In the genomic region with DNA sequence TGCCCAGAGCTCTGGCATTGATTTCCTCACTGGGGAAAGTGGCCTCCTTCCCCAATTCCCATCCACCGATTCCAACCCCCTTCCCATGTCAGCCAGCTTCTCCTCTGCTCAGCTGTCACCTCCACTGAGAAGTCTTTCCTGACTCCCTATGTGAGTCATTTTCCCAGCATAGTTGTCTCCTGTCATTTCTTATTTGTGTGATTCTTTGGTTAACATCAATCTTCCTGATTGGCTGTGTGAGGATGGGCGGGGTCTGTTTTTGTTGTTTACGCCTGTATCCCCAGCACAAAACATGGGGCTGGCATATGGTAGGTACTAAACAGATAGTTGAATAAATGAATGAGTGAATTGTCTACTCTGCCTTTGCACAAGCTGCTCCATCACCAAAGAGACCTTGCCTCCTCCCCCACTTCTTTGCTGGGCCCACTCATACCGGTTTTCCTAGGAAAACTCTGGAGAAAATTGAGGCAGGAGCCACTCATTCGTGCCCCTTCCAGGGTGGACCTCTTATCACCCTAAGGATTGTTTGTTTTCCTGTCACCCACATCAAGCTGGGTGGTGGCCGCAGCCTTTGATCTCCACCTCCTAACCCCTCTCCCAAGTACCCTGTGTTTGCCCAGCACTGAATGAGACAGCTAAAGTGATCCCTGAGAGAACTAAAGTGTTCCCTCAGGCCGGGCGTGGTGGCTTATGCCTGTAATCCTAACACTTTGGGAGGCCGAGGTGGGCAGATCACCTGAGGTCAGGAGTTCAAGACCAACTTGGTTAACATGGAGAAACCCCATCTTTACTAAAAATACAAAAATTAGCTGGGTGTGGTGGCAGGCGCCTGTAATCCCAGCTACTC, we compare ENCODE assay signal across 1 cellular context.
A peak's percentile ranks its signal among the peaks of the same experiment; 100 is the strongest.
TF ChIP-seq lines count a peak whose summit lies in the region.

No MANE protein-coding gene starts in this region.

TF ChIP-seq in HepG2, 621 proteins besides CTCF, POLR2A, EP300 and RAD21 (continues in another document):
- TF ChIP-seq ZNF232 (CRISPR knock-in tag; IDR thresholded peaks at IDR 0.05; ENCODE audit: borderline replicate concordance) (no peak), PLSCR1 (CRISPR knock-in tag; IDR thresholded peaks at IDR 0.05; ENCODE audit: borderline replicate concordance) (no peak), SMAD1 (CRISPR knock-in tag; IDR thresholded peaks at IDR 0.05; ENCODE audit: borderline replicate concordance, low read depth) (no peak), ZNF678 (CRISPR knock-in tag; IDR thresholded peaks at IDR 0.05) (no peak), ZNF274 (CRISPR knock-in tag; IDR thresholded peaks at IDR 0.05) (no peak), PHF5A (CRISPR knock-in tag; IDR thresholded peaks at IDR 0.05; ENCODE audit: low read depth, unreplicated experiment) (no peak), NFYC (CRISPR knock-in tag; IDR thresholded peaks at IDR 0.05) (0 out of 2 replicates have a peak, but pooled peaks have one; percentile 20), ZNF788 (CRISPR knock-in tag; IDR thresholded peaks at IDR 0.05; ENCODE audit: borderline replicate concordance) (peak; percentile 50; the same call in 1 of the 2 replicates), DZIP1 (CRISPR knock-in tag; IDR thresholded peaks at IDR 0.05) (no peak), SP5 (CRISPR knock-in tag; IDR thresholded peaks at IDR 0.05; ENCODE audit: borderline replicate concordance, low read depth) (peak; percentile 91), ZNF839 (CRISPR knock-in tag; IDR thresholded peaks at IDR 0.05; ENCODE audit: borderline replicate concordance) (no peak), ZNF468 (CRISPR knock-in tag; IDR thresholded peaks at IDR 0.05) (no peak), ZSCAN9 (CRISPR knock-in tag; IDR thresholded peaks at IDR 0.05; ENCODE audit: borderline replicate concordance) (peak; percentile 81), ARID4A (CRISPR knock-in tag; IDR thresholded peaks at IDR 0.05; ENCODE audit: borderline replicate concordance) (no peak; the same call in 1 of the 2 replicates), SKI (IDR thresholded peaks at IDR 0.05; ENCODE audit: partially characterized antibody) (no peak), FOXA1 (IDR thresholded peaks at IDR 0.05) (no peak), FOXA1 (CRISPR knock-in tag; IDR thresholded peaks at IDR 0.05) (peak; percentile 92), ZBTB38 (CRISPR knock-in tag; IDR thresholded peaks at IDR 0.05) (no peak), HNF4G (IDR thresholded peaks at IDR 0.05; ENCODE audit: borderline replicate concordance, low read depth, low read length) (peak; percentile 12; the same call in 1 of the 2 replicates), HNF4G (CRISPR knock-in tag; IDR thresholded peaks at IDR 0.05; ENCODE audit: borderline replicate concordance, low read depth) (peak; percentile 68; the same call in 1 of the 2 replicates), ZNF432 (CRISPR knock-in tag; IDR thresholded peaks at IDR 0.05; ENCODE audit: borderline replicate concordance) (no peak), NCOA2 (CRISPR knock-in tag; IDR thresholded peaks at IDR 0.05) (peak; percentile 78), SMARCC2 (IDR thresholded peaks at IDR 0.05) (no peak), MIER3 (CRISPR knock-in tag; IDR thresholded peaks at IDR 0.05; ENCODE audit: borderline replicate concordance) (peak; percentile 62; the same call in 1 of the 2 replicates), ZNF446 (CRISPR knock-in tag; IDR thresholded peaks at IDR 0.05) (no peak), ATF7-NPFF (CRISPR knock-in tag; IDR thresholded peaks at IDR 0.05; ENCODE audit: low read depth) (no peak; the same call in 1 of the 2 replicates), SAFB2 (CRISPR knock-in tag; IDR thresholded peaks at IDR 0.05; ENCODE audit: borderline replicate concordance, low read depth) (no peak), ZNF496 (CRISPR knock-in tag; IDR thresholded peaks at IDR 0.05; ENCODE audit: insufficient replicate concordance) (no peak), NKX3-1 (CRISPR knock-in tag; IDR thresholded peaks at IDR 0.05) (peak; percentile 91), KDM6A (CRISPR knock-in tag; IDR thresholded peaks at IDR 0.05; ENCODE audit: low read depth) (peak; percentile 69; the same call in 1 of the 2 replicates), ZNF510 (CRISPR knock-in tag; IDR thresholded peaks at IDR 0.05; ENCODE audit: low read depth) (no peak), ZNF598 (CRISPR knock-in tag; IDR thresholded peaks at IDR 0.05; ENCODE audit: borderline replicate concordance) (no peak), SRY (CRISPR knock-in tag; IDR thresholded peaks at IDR 0.05) (no peak), ATF2 (CRISPR knock-in tag; IDR thresholded peaks at IDR 0.05) (0 out of 2 replicates have a peak, but pooled peaks have one; percentile 37), ZNF672 (CRISPR knock-in tag; IDR thresholded peaks at IDR 0.05) (no peak), ZNF296 (CRISPR knock-in tag; conservative IDR thresholded peaks at IDR 0.05) (no peak), CBX5 (CRISPR knock-in tag; IDR thresholded peaks at IDR 0.05; ENCODE audit: borderline replicate concordance) (peak; percentile 39; the same call in 1 of the 2 replicates), ZNF331 (CRISPR knock-in tag; IDR thresholded peaks at IDR 0.05) (no peak), GFI1 (CRISPR knock-in tag; IDR thresholded peaks at IDR 0.05; ENCODE audit: borderline replicate concordance) (peak; percentile 100), GLI4 (CRISPR knock-in tag; IDR thresholded peaks at IDR 0.05; ENCODE audit: borderline replicate concordance) (no peak), ZNF563 (CRISPR knock-in tag; IDR thresholded peaks at IDR 0.05) (no peak; the same call in 1 of the 2 replicates), ZNF772 (CRISPR knock-in tag; IDR thresholded peaks at IDR 0.05) (no peak), NFATC3 (CRISPR knock-in tag; IDR thresholded peaks at IDR 0.05) (no peak), NFYB (CRISPR knock-in tag; IDR thresholded peaks at IDR 0.05) (no peak), ZBTB2 (CRISPR knock-in tag; IDR thresholded peaks at IDR 0.05; ENCODE audit: low read depth) (no peak), NPAS2 (CRISPR knock-in tag; IDR thresholded peaks at IDR 0.05; ENCODE audit: borderline replicate concordance) (no peak), MED8 (CRISPR knock-in tag; IDR thresholded peaks at IDR 0.05; ENCODE audit: insufficient replicate concordance) (no peak), ZNF777 (CRISPR knock-in tag; IDR thresholded peaks at IDR 0.05) (no peak), SMARCE1 (IDR thresholded peaks at IDR 0.05; ENCODE audit: borderline replicate concordance) (no peak), ZIK1 (CRISPR knock-in tag; IDR thresholded peaks at IDR 0.05; ENCODE audit: borderline replicate concordance, low read depth) (no peak), PHB2 (IDR thresholded peaks at IDR 0.05; ENCODE audit: partially characterized antibody) (no peak)
- TF ChIP-seq, protein P1, sequence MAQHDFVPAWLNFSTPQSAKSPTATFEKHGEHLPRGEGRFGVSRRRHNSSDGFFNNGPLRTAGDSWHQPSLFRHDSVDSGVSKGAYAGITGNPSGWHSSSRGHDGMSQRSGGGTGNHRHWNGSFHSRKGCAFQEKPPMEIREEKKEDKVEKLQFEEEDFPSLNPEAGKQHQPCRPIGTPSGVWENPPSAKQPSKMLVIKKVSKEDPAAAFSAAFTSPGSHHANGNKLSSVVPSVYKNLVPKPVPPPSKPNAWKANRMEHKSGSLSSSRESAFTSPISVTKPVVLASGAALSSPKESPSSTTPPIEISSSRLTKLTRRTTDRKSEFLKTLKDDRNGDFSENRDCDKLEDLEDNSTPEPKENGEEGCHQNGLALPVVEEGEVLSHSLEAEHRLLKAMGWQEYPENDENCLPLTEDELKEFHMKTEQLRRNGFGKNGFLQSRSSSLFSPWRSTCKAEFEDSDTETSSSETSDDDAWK (CRISPR knock-in tag; IDR thresholded peaks at IDR 0.05) = no peak
- TF ChIP-seq, protein P2, sequence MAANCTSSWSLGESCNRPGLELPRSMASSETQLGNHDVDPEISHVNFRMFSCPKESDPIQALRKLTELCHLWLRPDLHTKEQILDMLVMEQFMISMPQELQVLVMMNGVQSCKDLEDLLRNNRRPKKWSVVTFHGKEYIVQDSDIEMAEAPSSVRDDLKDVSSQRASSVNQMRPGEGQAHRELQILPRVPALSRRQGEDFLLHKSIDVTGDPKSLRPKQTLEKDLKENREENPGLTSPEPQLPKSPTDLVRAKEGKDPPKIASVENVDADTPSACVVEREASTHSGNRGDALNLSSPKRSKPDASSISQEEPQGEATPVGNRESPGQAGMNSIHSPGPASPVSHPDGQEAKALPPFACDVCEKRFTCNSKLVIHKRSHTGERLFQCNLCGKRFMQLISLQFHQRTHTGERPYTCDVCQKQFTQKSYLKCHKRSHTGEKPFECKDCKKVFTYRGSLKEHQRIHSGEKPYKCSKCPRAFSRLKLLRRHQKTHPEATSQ (CRISPR knock-in tag; IDR thresholded peaks at IDR 0.05; ENCODE audit: borderline replicate concordance) = no peak
